ENCODE assay signal across 25 cellular contexts in genomic region chr19:48950159-48950558, GRCh38. TPM values are rescaled to one million over a fixed set of nuclear protein-coding genes. Genes with fewer than 3 reads are reported as not detected.
"Had no signal": no experiment of that assay in that cellular context is flagged by ENCODE, and none has a peak within 500 bp of the region (broad histone marks: within the 10 kb centered on the region; RNA-seq: fewer than 3 reads in every experiment).

No MANE protein-coding gene starts in this region.

- H3K27me3 Mint-ChIP-seq: activated naive CD8-positive, alpha-beta T cell; natural killer cell treated with Interleukin-12 subunit alpha and Interleukin-12 subunit beta and Interleukin-15 and Interleukin-18, amount 100 ng/mL, for 72 hours; stimulated activated naive B cell treated with anti-CD40 and anti-IgM and Interleukin-4, amounts not matched to agents 10 μg/mL and 1 μg/mL and 100 μg/mL, for 72 hours had no signal

- H3K9me3 Mint-ChIP-seq: activated T-cell treated with anti-CD3 and anti-CD28 coated beads, Interleukin-2, amount 50 U/mL, for 72 hours; natural killer cell treated with Interleukin-12 subunit alpha and Interleukin-12 subunit beta and Interleukin-15 and Interleukin-18, amount 100 ng/mL, for 72 hours; WTC11 had no signal

- DNase-seq: activated CD4-positive, alpha-beta T cell treated with anti-CD3 and anti-CD28 coated beads for 48 hours; activated CD8-positive, alpha-beta memory T cell treated with anti-CD3 and anti-CD28 coated beads, Interleukin-2, amount 50 U/mL, for 48 hours; activated CD8-positive, alpha-beta T cell treated with anti-CD3 and anti-CD28 coated beads, Interleukin-2, amount 10 ng/mL, durations not matched to agents 7 days and 5 days; activated gamma-delta T cell; activated T-cell treated with anti-CD3 and anti-CD28 coated beads, Interleukin-2, amount 50 U/mL, for 72 hours; central memory CD4-positive, alpha-beta T cell; colonic mucosa; effector memory CD4-positive, alpha-beta T cell; foreskin keratinocyte; head of caudate nucleus; kidney glomerular epithelial cell; left ventricle myocardium superior; mesendoderm; occipital lobe; stimulated activated CD4-positive, alpha-beta T cell treated with anti-CD3 and anti-CD28 coated beads, Interleukin-15, amount 100 ng/mL, for 24 hours; stimulated activated CD4-positive, alpha-beta T cell treated with anti-CD3 and anti-CD28 coated beads, Interleukin-4, amount 100 ng/mL, for 1 hour; stimulated activated naive B cell treated with anti-CD40 and anti-IgM and Interleukin-4, amounts not matched to agents 10 μg/mL and 1 μg/mL and 100 μg/mL, for 72 hours; T-helper 1 cell had no signal

- H3K4me3 Mint-ChIP-seq: activated CD8-positive, alpha-beta T cell treated with anti-CD3 and anti-CD28 coated beads, Interleukin-2, amount 10 ng/mL, durations not matched to agents 7 days and 5 days; activated naive CD8-positive, alpha-beta T cell; activated T-cell treated with anti-CD3 and anti-CD28 coated beads, Interleukin-2, amount 50 U/mL, for 72 hours; natural killer cell treated with Interleukin-12 subunit alpha and Interleukin-12 subunit beta and Interleukin-15 and Interleukin-18, amount 100 ng/mL, for 72 hours; stimulated activated naive B cell treated with anti-CD40 and anti-IgM and Interleukin-4, amounts not matched to agents 10 μg/mL and 1 μg/mL and 100 μg/mL, for 72 hours; WTC11 had no signal

- H3K27ac Mint-ChIP-seq: activated CD8-positive, alpha-beta T cell treated with anti-CD3 and anti-CD28 coated beads, Interleukin-2, amount 10 ng/mL, durations not matched to agents 7 days and 5 days; activated naive CD8-positive, alpha-beta T cell; activated T-cell treated with anti-CD3 and anti-CD28 coated beads, Interleukin-2, amount 50 U/mL, for 72 hours; brain; natural killer cell treated with Interleukin-12 subunit alpha and Interleukin-12 subunit beta and Interleukin-15 and Interleukin-18, amount 100 ng/mL, for 72 hours; stimulated activated naive B cell treated with anti-CD40 and anti-IgM and Interleukin-4, amounts not matched to agents 10 μg/mL and 1 μg/mL and 100 μg/mL, for 72 hours; WTC11 had no signal

- H3K36me3 Mint-ChIP-seq: activated naive CD8-positive, alpha-beta T cell; natural killer cell treated with Interleukin-12 subunit alpha and Interleukin-12 subunit beta and Interleukin-15 and Interleukin-18, amount 100 ng/mL, for 72 hours had no signal

RNA-seq across cellular contexts. Expression of gene DHDH, which starts 16.7 kb away (rescaled TPM):
- total RNA-seq: left ventricle myocardium superior, occipital lobe, posterior vena cava, skeletal muscle tissue, vagina had no signal
